In genomic region chr13:52393572-52394357, GRCh38 we compare ENCODE assay signal across 26 cellular contexts.
"Had no signal": no experiment of that assay in that cellular context is flagged by ENCODE, and none has a peak within 500 bp of the region (broad histone marks: within the 10 kb centered on the region; RNA-seq: fewer than 3 reads in every experiment).

No MANE protein-coding gene starts in this region.

- H3K9me3 ChIP-seq: adrenal gland, body of pancreas, colonic mucosa, right atrium auricular region, tibial nerve had no signal

- H3K36me3 Mint-ChIP-seq: activated naive CD8-positive, alpha-beta T cell treated with anti-CD3 and anti-CD28 coated beads for 36 hours had no signal

- ATAC-seq: body of pancreas had no signal

- H3K79me2 ChIP-seq: parathyroid adenoma had no signal

- H3K4me1 ChIP-seq: adrenal gland, body of pancreas, colonic mucosa, parathyroid adenoma had no signal

- H3K4me3 Mint-ChIP-seq: activated naive CD8-positive, alpha-beta T cell treated with anti-CD3 and anti-CD28 coated beads for 36 hours; immature natural killer cell; nephron had no signal

- H3K27ac Mint-ChIP-seq: activated naive CD8-positive, alpha-beta T cell treated with anti-CD3 and anti-CD28 coated beads for 36 hours; immature natural killer cell; nephron had no signal

- H3K4me3 ChIP-seq: adrenal gland, body of pancreas, colonic mucosa, dorsolateral prefrontal cortex, right atrium auricular region, tibial nerve had no signal

- DNase-seq: activated CD4-positive, alpha-beta T cell treated with anti-CD3 and anti-CD28 coated beads for 4 hours; activated CD4-positive, alpha-beta T cell treated with anti-CD3 and anti-CD28 coated beads, Interleukin-2, amount 50 U/mL, for 48 hours; activated CD8-positive, alpha-beta memory T cell treated with anti-CD3 and anti-CD28 coated beads for 24 hours; activated effector memory CD4-positive, alpha-beta T cell treated with Interleukin-2 at 50 U/mL for 16 hours; activated naive CD4-positive, alpha-beta T cell treated with Interleukin-2 at 50 U/mL for 16 hours; activated naive CD8-positive, alpha-beta T cell treated with anti-CD3 and anti-CD28 coated beads for 36 hours; adrenal gland; aorta; body of pancreas; colonic mucosa; dorsolateral prefrontal cortex; effector memory CD4-positive, alpha-beta T cell; head of caudate nucleus; immature natural killer cell; kidney; mesendoderm; nucleus accumbens; stimulated activated CD4-positive, alpha-beta T cell treated with anti-CD3 and anti-CD28 coated beads, Interleukin-15, amount 100 ng/mL, for 24 hours; stimulated activated CD4-positive, alpha-beta T cell treated with anti-CD3 and anti-CD28 coated beads, Interleukin-2, amount 100 ng/mL, for 24 hours; stimulated activated naive CD4-positive, alpha-beta T cell treated with Interleukin-2 at 50 U/mL for 16 hours; T-helper 9 cell had no signal

- H3K36me3 ChIP-seq: adrenal gland, colonic mucosa had no signal

- H3K27ac ChIP-seq: adrenal gland, body of pancreas, colonic mucosa, parathyroid adenoma, right atrium auricular region, tibial nerve, VCaP had no signal

- H2AFZ ChIP-seq: parathyroid adenoma had no signal

- H3K9me3 Mint-ChIP-seq: activated naive CD8-positive, alpha-beta T cell treated with anti-CD3 and anti-CD28 coated beads for 36 hours; immature natural killer cell; nephron had no signal

- H3K9ac ChIP-seq: parathyroid adenoma had no signal

- H3K27me3 ChIP-seq: adrenal gland, body of pancreas, colonic mucosa, dorsolateral prefrontal cortex, right atrium auricular region, tibial nerve had no signal

- H3K4me1 Mint-ChIP-seq: activated naive CD8-positive, alpha-beta T cell treated with anti-CD3 and anti-CD28 coated beads for 36 hours; immature natural killer cell had no signal
